ENCODE assay signal across 20 cellular contexts in genomic region chr6:11201015-11201414, GRCh38. TPM values are rescaled to one million over a fixed set of nuclear protein-coding genes. Genes with fewer than 3 reads are reported as not detected.
DNase-seq lines count a peak whose midpoint lies in the region; ATAC-seq and TF ChIP-seq lines count a peak whose summit lies in the region.
"Had no signal": no experiment of that assay in that cellular context is flagged by ENCODE, and none has a peak within 500 bp of the region (broad histone marks: within the 10 kb centered on the region; RNA-seq: fewer than 3 reads in every experiment).

No MANE protein-coding gene starts in this region.

- no peaks in the 10 kb centered on the region for H3K27me3 ChIP-seq in AG04450 (ENCODE audit: control insufficient read depth, insufficient read depth, low read length)
- H3K27me3 ChIP-seq in GM23248 (replicated peaks; ENCODE audit: insufficient read depth) = no peaks in the 10 kb centered on the region
- no peaks in the 10 kb centered on the region for H3K27me3 ChIP-seq in neuronal stem cell (ENCODE audit: control insufficient read depth in 3 of 3, insufficient read depth in 3 of 3, low read depth in 1 of 3, low read length in 3 of 3)
- no peaks in the 10 kb centered on the region for H3K27me3 ChIP-seq in psoas muscle (ENCODE audit: insufficient read depth in 3 of 3, low read length in 2 of 3)
- H3K27me3 ChIP-seq: foreskin keratinocyte had no signal

- H3K9me2 ChIP-seq in GM23248 (ENCODE audit: insufficient read depth) = no peaks in the 10 kb centered on the region

- intact Hi-C loops in psoas muscle (cut with DNase I) = no loop called here

- H3K4me1 ChIP-seq in GM23248 (ENCODE audit: insufficient read depth) (peaks cover 35% of the 10 kb centered on the region), neuronal stem cell (ENCODE audit: control insufficient read depth in 2 of 2, insufficient read depth in 1 of 2, low read depth in 1 of 2, low read length in 2 of 2) (peaks cover 33 to 45% of the 10 kb centered on the region in 2 donors), psoas muscle (no peaks in the 10 kb centered on the region)

- ATAC-seq in GM21529 (IDR thresholded peaks at IDR 0.05; ENCODE audit: unreplicated experiment) (no peak), psoas muscle (no peak)
- ATAC-seq: foreskin keratinocyte; sciatic nerve; stimulated activated naive CD8-positive, alpha-beta T cell treated with anti-CD3 and anti-CD28 coated beads, Interleukin-15, amount 100 ng/mL, for 72 hours had no signal

- no peaks in the 10 kb centered on the region for H3K79me2 ChIP-seq in GM23248 (ENCODE audit: insufficient read depth)

- in situ Hi-C loops in GM23248 (cut with MboI) = no loop called here

- TF ChIP-seq CTCF in AG04450 (IDR thresholded peaks at IDR 0.05; ENCODE audit: low read depth, low read length) (no peak), chondrocyte (IDR thresholded peaks at IDR 0.05) (no peak), psoas muscle (IDR thresholded peaks at IDR 0.05) (no peak)

- DNase-seq in AG04450 (ENCODE audit: low read depth, low spot score) (no peak), GM23248 (no peak), chondrocyte (ENCODE audit: low spot score) (no peak), neuronal stem cell (ENCODE audit: low spot score) (no peak), H4 (ENCODE audit: low spot score) (no peak), psoas muscle (no peak)
- DNase-seq: activated B cell treated with CpG ODN at 0.5 μM for 24 hours; activated effector memory CD4-positive, alpha-beta T cell treated with anti-CD3 and anti-CD28 coated beads, Interleukin-2, amount 50 U/mL, for 16 hours; anterior cingulate cortex; KG1; NCI-H1092; NCI-H2029 treated with DMSO at 0.1 percent for 48 hours; NCI-H524 treated with DMSO at 0.1 percent for 48 hours; nucleus accumbens; stimulated activated CD4-positive, alpha-beta T cell treated with anti-CD3 and anti-CD28 coated beads, Interleukin-2, amount 100 ng/mL, for 24 hours; stimulated activated naive CD8-positive, alpha-beta T cell treated with anti-CD3 and anti-CD28 coated beads, Interleukin-15, amount 100 ng/mL, for 72 hours had no signal

- peak overlapping the region; percentile 2 for H2AK5ac ChIP-seq in neuronal stem cell (ENCODE audit: low read depth, low read length)

- peaks cover 91% of the 10 kb centered on the region for H3K4me1 Mint-ChIP-seq in chondrocyte (ENCODE audit: low read depth)

- no peak overlapping the region for H3K4me3 ChIP-seq in AG04450 (ENCODE audit: low read depth, low read length)
- H3K4me3 ChIP-seq in GM23248 = no peak overlapping the region
- no peak overlapping the region for H3K4me3 ChIP-seq in neuronal stem cell (ENCODE audit: low read length in 2 of 2)
- H3K4me3 ChIP-seq in psoas muscle = no peak overlapping the region

- H3K9ac ChIP-seq in GM23248 = no peak overlapping the region
- H3K9ac ChIP-seq in neuronal stem cell (ENCODE audit: low read depth, low read length, poor library complexity) = no peak overlapping the region

- H3K27ac ChIP-seq in AG04450 (ENCODE audit: low read depth, low read length) = peak overlapping the region; percentile 12
- peak overlapping the region; percentile 28; the same call in 1 of the 2 replicates for H3K27ac ChIP-seq in GM23248
- H3K27ac ChIP-seq in neuronal stem cell (replicated peaks; ENCODE audit: low read length) = no peak overlapping the region
- H3K27ac ChIP-seq in psoas muscle = no peak overlapping the region
- H3K27ac ChIP-seq: foreskin keratinocyte had no signal

- H3F3A ChIP-seq in GM23248 (ENCODE audit: insufficient read depth) = peaks cover 26% of the 10 kb centered on the region

- no peak overlapping the region for H3K14ac ChIP-seq in neuronal stem cell (ENCODE audit: low read length)

- no peaks in the 10 kb centered on the region for H3K79me1 ChIP-seq in neuronal stem cell (ENCODE audit: low read depth, low read length)

- no peaks in the 10 kb centered on the region for H4K20me1 ChIP-seq in GM23248 (ENCODE audit: insufficient read depth)

- no peak overlapping the region for H2BK15ac ChIP-seq in neuronal stem cell (ENCODE audit: low read length)

- H3K18ac ChIP-seq in neuronal stem cell (ENCODE audit: low read length) = peak overlapping the region; percentile 50

- H3K23ac ChIP-seq in neuronal stem cell (ENCODE audit: low read depth, low read length, poor library complexity) = no peak overlapping the region

- H3K27ac Mint-ChIP-seq in chondrocyte (ENCODE audit: unreplicated experiment) = peak overlapping the region; percentile 78
- H3K27ac Mint-ChIP-seq: activated B cell treated with CpG ODN at 0.5 μM for 24 hours, B cell had no signal

- H2BK120ac ChIP-seq in neuronal stem cell (ENCODE audit: low read depth, low read length) = no peak overlapping the region

- no peak overlapping the region for H3K4me3 Mint-ChIP-seq in chondrocyte (ENCODE audit: unreplicated experiment)
- H3K4me3 Mint-ChIP-seq: activated B cell treated with CpG ODN at 0.5 μM for 24 hours; B cell; stimulated activated naive CD8-positive, alpha-beta T cell treated with anti-CD3 and anti-CD28 coated beads, Interleukin-15, amount 100 ng/mL, for 72 hours had no signal

- H4K8ac ChIP-seq in neuronal stem cell (ENCODE audit: low read depth, low read length) = no peak overlapping the region

- no peak overlapping the region for H4K91ac ChIP-seq in neuronal stem cell (ENCODE audit: low read depth, low read length, poor library complexity)

- H3K4me2 ChIP-seq in GM23248 (ENCODE audit: unreplicated experiment) (peak overlapping the region; percentile 47), neuronal stem cell (ENCODE audit: insufficient read depth, low read length, poor library complexity, severe bottlenecking) (no peak overlapping the region)

- H3K36me3 Mint-ChIP-seq in chondrocyte (ENCODE audit: low read depth) = peaks cover 24% of the 10 kb centered on the region

- H2BK5ac ChIP-seq in neuronal stem cell (ENCODE audit: low read length) = no peak overlapping the region

- H3K4ac ChIP-seq in neuronal stem cell (ENCODE audit: low read length) = no peak overlapping the region

- WGBS in GM23248 (ENCODE audit: low coverage in 1 of 2, low lambda C conversion rate in 2 of 2, missing lambda C conversion rate in 2 of 2), 2 experiments = 78 to 84% methylated on average over 3 of the region's 3 CpGs
- WGBS in neuronal stem cell (ENCODE audit: extremely low coverage in 2 of 2, insufficient read length in 2 of 2, insufficient replicate concordance in 1 of 2), 2 donors = no CpG with 5 or more reads among the region's 3 CpGs
- WGBS in psoas muscle, 3 donors = 63 to 67% (median 65%) methylated on average over 3 of the region's 3 CpGs

- H3K36me3 ChIP-seq in GM23248 (ENCODE audit: low read depth) (no peaks in the 10 kb centered on the region), neuronal stem cell (replicated peaks in 1 of 2; ENCODE audit: control insufficient read depth in 2 of 2, insufficient read depth in 2 of 2, low read length in 2 of 2) (peaks cover 0 to 51% of the 10 kb centered on the region in 2 donors), psoas muscle (ENCODE audit: insufficient read depth in 1 of 2, low read depth in 1 of 2) (no peaks in the 10 kb centered on the region)

- no peaks in the 10 kb centered on the region for H3K9me3 Mint-ChIP-seq in chondrocyte (ENCODE audit: low read depth)
- H3K9me3 Mint-ChIP-seq: activated B cell treated with CpG ODN at 0.5 μM for 24 hours; stimulated activated naive CD8-positive, alpha-beta T cell treated with anti-CD3 and anti-CD28 coated beads, Interleukin-15, amount 100 ng/mL, for 72 hours had no signal

- H2BK12ac ChIP-seq in neuronal stem cell (ENCODE audit: low read length) = peak overlapping the region; percentile 59

- POLR2A ChIA-PET in AG04450 (lab: Yijun Ruan, JAX) = no interaction called here

- H3K27me3 Mint-ChIP-seq in chondrocyte (ENCODE audit: low read depth) = no peaks in the 10 kb centered on the region
- H3K27me3 Mint-ChIP-seq: activated B cell treated with CpG ODN at 0.5 μM for 24 hours; B cell; stimulated activated naive CD8-positive, alpha-beta T cell treated with anti-CD3 and anti-CD28 coated beads, Interleukin-15, amount 100 ng/mL, for 72 hours had no signal

- H2AFZ ChIP-seq in GM23248 (no peak overlapping the region), neuronal stem cell (ENCODE audit: low read length) (no peak overlapping the region)

- no peaks in the 10 kb centered on the region for H3K9me3 ChIP-seq in AG04450 (ENCODE audit: control insufficient read depth, insufficient read depth, low read length)
- H3K9me3 ChIP-seq in GM23248 (ENCODE audit: low read depth) = no peaks in the 10 kb centered on the region
- peaks cover 0 to 5% of the 10 kb centered on the region in 2 donors for H3K9me3 ChIP-seq in neuronal stem cell (replicated peaks in 1 of 2; ENCODE audit: control insufficient read depth in 2 of 2, insufficient read depth in 1 of 2, low read depth in 1 of 2, low read length in 2 of 2)
- H3K9me3 ChIP-seq in psoas muscle = no peaks in the 10 kb centered on the region

- CTCF ChIA-PET in AG04450 (lab: Charles Lee) = no interaction called here

RNA-seq across cellular contexts. Expression of gene NEDD9, which starts 31.5 kb away (rescaled TPM):
- polyA plus RNA-seq in AG04450 (2011; rRNA removed) (7.2 and 10.9 TPM in 2 replicates), GM23248 (2016; fragmentation: Nextera tagmentation; extraction: Ambion mirVana) (2.9 and 3.0 TPM in 2 replicates), psoas muscle (10 to 100 TPM in 1 of 3 donors, 1 to 10 TPM in 2; 9.0 to 11.0 (median 10.0) TPM)
- 17.2 and 31.1 TPM in 2 replicates for polyA minus RNA-seq in AG04450 (2011; rRNA and poly(A)+ RNA removed)
- total RNA-seq in GM23248 (2014; rRNA removed; shearing (Covaris generic)) = 4.2 and 4.3 TPM in 2 replicates
- total RNA-seq in chondrocyte (23.2 to 42.0 TPM (median 25.2 TPM) in 3 replicates), psoas muscle (10 to 100 TPM; 11.2 to 15.7 (median 12.8) TPM)
- 6.2 TPM for polyA plus RNA-seq in neuronal stem cell (2013, experiment 1 of 2)
- polyA plus RNA-seq in neuronal stem cell (2013, experiment 2 of 2) = 6.4 TPM
- total RNA-seq in H4 (2014; rRNA removed; shearing (Covaris generic)) = 1.2 and 4.0 TPM in 2 replicates

Comparison
In these comparisons a context has a peak if more than half of its experiments do, and no peak if none do; other contexts are left out.
1. H3K27ac ChIP-seq: peak in AG04450 (single experiment) and GM23248 (single experiment); none in neuronal stem cell (single experiment) and psoas muscle (single experiment).